ENCODE assay signal across 8 cellular contexts in the genomic region with DNA sequence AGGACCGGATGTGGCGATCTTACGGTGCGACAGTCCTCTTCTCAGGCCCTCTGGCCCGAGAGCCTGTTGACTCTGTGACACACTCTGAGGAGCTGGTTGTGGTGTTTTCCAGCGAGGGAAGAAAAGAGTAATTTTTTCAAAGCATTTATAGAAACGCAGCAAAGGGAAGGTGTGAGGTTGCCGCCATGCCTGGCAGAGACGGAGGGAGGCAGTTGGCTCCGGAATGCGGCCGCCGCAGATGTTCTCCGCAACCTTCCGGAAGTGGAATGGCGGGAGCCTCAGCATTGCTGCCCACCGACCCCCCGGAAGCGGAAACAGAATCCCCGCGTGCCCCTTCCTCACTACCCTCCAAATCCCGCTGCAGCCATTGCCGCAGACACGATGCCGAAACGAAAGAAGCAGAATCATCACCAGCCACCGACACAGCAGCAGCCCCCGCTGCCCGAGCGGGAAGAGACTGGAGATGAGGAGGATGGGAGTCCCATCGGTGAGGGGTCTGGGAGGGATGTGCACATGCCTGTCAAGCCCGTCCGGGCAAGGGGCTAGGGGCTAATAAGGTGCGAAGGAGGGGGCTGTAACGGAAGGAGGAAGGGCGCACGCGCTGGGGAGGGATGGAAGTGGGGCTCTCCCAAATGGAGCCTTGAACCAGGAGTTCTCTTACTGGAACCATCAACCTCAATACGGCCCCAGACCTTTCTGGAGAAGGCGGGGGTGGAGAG. TPM values are rescaled to one million over a fixed set of nuclear protein-coding genes. Genes with fewer than 3 reads are reported as not detected.
DNase-seq lines count a peak whose midpoint lies in the region; ATAC-seq and TF ChIP-seq lines count a peak whose summit lies in the region.

A gene with protein sequence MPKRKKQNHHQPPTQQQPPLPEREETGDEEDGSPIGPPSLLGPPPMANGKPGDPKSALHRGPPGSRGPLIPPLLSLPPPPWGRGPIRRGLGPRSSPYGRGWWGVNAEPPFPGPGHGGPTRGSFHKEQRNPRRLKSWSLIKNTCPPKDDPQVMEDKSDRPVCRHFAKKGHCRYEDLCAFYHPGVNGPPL (plus strand): TSS at position 332 of the 719 bp plus-strand sequence. CDS start 50 bp downstream, at position 382.

- H3K27me3 ChIP-seq in AG04450 (ENCODE audit: control insufficient read depth, insufficient read depth, low read length) (no peaks in the 10 kb centered on the region), WERI-Rb-1 (ENCODE audit: insufficient read depth, low read depth, severe bottlenecking) (no peaks in the 10 kb centered on the region), mammary epithelial cell (ENCODE audit: insufficient read depth, low read length) (no peaks in the 10 kb centered on the region)

- H3K79me2 ChIP-seq in mammary epithelial cell (ENCODE audit: insufficient read depth, low read length), result peaks cover 39% of the 10 kb centered on the region

- H3K36me3 ChIP-seq in WERI-Rb-1 (peaks cover 67% of the 10 kb centered on the region), mammary epithelial cell (ENCODE audit: insufficient read depth, low read length) (peaks cover 6% of the 10 kb centered on the region)

- H4K20me1 ChIP-seq in mammary epithelial cell (ENCODE audit: insufficient read depth, low read length), result no peaks in the 10 kb centered on the region

- H3K4me1 ChIP-seq in mammary epithelial cell (ENCODE audit: insufficient read depth, low read length), result peaks cover 13% of the 10 kb centered on the region

- H3K9me3 ChIP-seq in AG04450 (ENCODE audit: control insufficient read depth, insufficient read depth, low read length) (no peaks in the 10 kb centered on the region), WERI-Rb-1 (ENCODE audit: severe bottlenecking) (no peaks in the 10 kb centered on the region), mammary epithelial cell (replicated peaks; ENCODE audit: insufficient read depth, low read length) (no peaks in the 10 kb centered on the region)

- POLR2A ChIA-PET in AG04450 (lab: Yijun Ruan, JAX), result interaction anchor here (0.6 to 1.7 kb wide), 8 partner anchors 9 to 60 kb away, joined by 3 to 14 read pairs (median 4); partner anchors contain the start of genes ABCF1 and PPP1R10

- H3K4me2 ChIP-seq in mammary epithelial cell (ENCODE audit: insufficient read depth, low read depth, low read length), result peak within 1 kb of the TSS; percentile 96

- in situ Hi-C loops in mammary epithelial cell (cut with MboI; ENCODE audit: low sequenced_read_pairs in 2 of 2), result no loop called here

- ATAC-seq in GM18870 (IDR thresholded peaks at IDR 0.05; ENCODE audit: unreplicated experiment), result peak; percentile 31
- peak; percentile 22 for ATAC-seq in HG03103 (IDR thresholded peaks at IDR 0.05; ENCODE audit: low read depth, unreplicated experiment)

- peak within 1 kb of the TSS; percentile 96 for H2AFZ ChIP-seq in mammary epithelial cell (ENCODE audit: low read depth, low read length)

- CTCF ChIA-PET in AG04450 (lab: Charles Lee), result interaction anchor here (0.6 to 6.7 kb wide), 4 partner anchors 14 to 75 kb away, joined by 3 to 101 read pairs (median 4); no protein-coding TSS in a partner anchor
- CTCF ChIA-PET in mammary epithelial cell (lab: Charles Lee; ENCODE audit: low non-redundant PET), result interaction anchor here (0.5 kb wide), 1 partner anchor 66 kb away, joined by 10 read pairs; no protein-coding TSS in a partner anchor

- H3K9ac ChIP-seq in mammary epithelial cell (ENCODE audit: insufficient read depth, low read length), result peak within 1 kb of the TSS; percentile 94

- H3K4me3 ChIP-seq in AG04450 (ENCODE audit: low read depth, low read length) (peak within 1 kb of the TSS; percentile 100), WERI-Rb-1 (ENCODE audit: low read depth, low read length) (peak within 1 kb of the TSS; percentile 81), mammary epithelial cell (replicated peaks in 1 of 3; ENCODE audit: insufficient read depth in 1 of 3, low read depth in 2 of 3, low read length in 3 of 3) (peak within 1 kb of the TSS; percentile 68 to 98 (median 93))

- H3K27ac ChIP-seq in AG04450 (ENCODE audit: low read depth, low read length) (peak within 1 kb of the TSS; percentile 97), WERI-Rb-1 (peak within 1 kb of the TSS; percentile 93), mammary epithelial cell (ENCODE audit: insufficient read depth, low read depth, low read length) (peak within 1 kb of the TSS; percentile 90)

- no peak for TF ChIP-seq CTCF in AG04450 (IDR thresholded peaks at IDR 0.05; ENCODE audit: low read depth, low read length)
- no peak for TF ChIP-seq CTCF in WERI-Rb-1 (IDR thresholded peaks at IDR 0.05; ENCODE audit: low read depth, low read length)
- TF ChIP-seq CTCF in mammary epithelial cell (conservative IDR thresholded peaks at IDR 0.05 in 1 of 2, IDR thresholded peaks at IDR 0.05 in 1 of 2; ENCODE audit: extremely low read depth in 1 of 2, insufficient read depth in 1 of 2, low read depth in 1 of 2, low read length in 2 of 2), result no peak

- under 1% methylated on average over 26 of the region's 40 CpGs for WGBS in mammary epithelial cell (ENCODE audit: low coverage, missing lambda C conversion rate)

- peak; percentile 46 for DNase-seq in AG04450 (ENCODE audit: low read depth, low spot score)
- peak; percentile 96 for DNase-seq in NCI-H2171 treated with DMSO at 0.1 percent for 48 hours (lab: John Stamatoyannopoulos, UW)
- DNase-seq in WERI-Rb-1, result peak; percentile 97
- DNase-seq in mammary epithelial cell, result peak; percentile 34
- peak; percentile 93 for DNase-seq in islet precursor cell
- DNase-seq in stimulated activated CD4-positive, alpha-beta T cell treated with anti-CD3 and anti-CD28 coated beads, Interleukin-15, amount 100 ng/mL, for 1 hour (ENCODE audit: low read depth in 1 of 2, low spot score in 1 of 2), result peak; percentile 57 to 70

- dilution Hi-C loops in mammary epithelial cell (cut with HindIII; ENCODE audit: low sequenced_read_pairs), result no loop called here

- intact Hi-C loops in mammary epithelial cell (cut with micrococcal nuclease), result loop anchor here (1.0 to 10.0 kb wide), 4 partner anchors 14 to 318 kb away; partner anchors contain the start of genes ABCF1, DHX16 and TUBB

- BruUV-seq in mammary epithelial cell (replicated peaks; lab: Mats Ljungman, UMichigan), result TSS peak; percentile 36

RNA-seq across cellular contexts. Expression of the gene that starts here (rescaled TPM):
- polyA plus RNA-seq in AG04450 (2011; rRNA removed) (26.8 and 27.3 TPM in 2 replicates), mammary epithelial cell (6.1 TPM)
- 33.7 and 37.1 TPM in 2 replicates for polyA minus RNA-seq in AG04450 (2011; rRNA and poly(A)+ RNA removed)
- 10 to 100 TPM in 1 of 2 donors, 1 to 10 TPM in 1; 3.0 to 13.5 TPM for total RNA-seq in mammary epithelial cell
- polyA minus RNA-seq in mammary epithelial cell, result 6.5 TPM

Comparison
In these comparisons a context has a peak if more than half of its experiments do, and no peak if none do; other contexts are left out.
1. Peak in every context shown above with its lines: DNase-seq, ATAC-seq, H3K4me3 ChIP-seq and H3K27ac ChIP-seq.
2. DNase-seq: peak in every context shown above with its lines; median percentile 97 in WERI-Rb-1; 96 in NCI-H2171 treated with DMSO at 0.1 percent for 48 hours; 93 in islet precursor cell; 64 in stimulated activated CD4-positive, alpha-beta T cell treated with anti-CD3 and anti-CD28 coated beads, Interleukin-15, amount 100 ng/mL, for 1 hour; 46 in AG04450; 34 in mammary epithelial cell.